Comparison of ENCODE assay signal across 8 cellular contexts in genomic region chr10:32957341-32958084, GRCh38. TPM values are rescaled to one million over a fixed set of nuclear protein-coding genes. Genes with fewer than 3 reads are reported as not detected.
DNase-seq lines count a peak whose midpoint lies in the region; ATAC-seq, FAIRE-seq and TF ChIP-seq lines count a peak whose summit lies in the region.

No MANE protein-coding gene starts in this region.

- peak overlapping the region; percentile 92 for H3K4me2 ChIP-seq in GM23338
- H3K4me2 ChIP-seq in Loucy (ENCODE audit: low read depth, low read length, poor library complexity, severe bottlenecking): peak overlapping the region; percentile 99

- no peak for FAIRE-seq in frontal cortex (lab: Jason Lieb, UNC)

- DNase-seq in GM23338 (ENCODE audit: low spot score): peak; percentile 57
- peak; percentile 40 for DNase-seq in activated T-helper 9 cell treated with anti-CD3 and anti-CD28 coated beads, Interleukin-2, amount 50 U/mL, for 16 hours (ENCODE audit: low read depth)
- DNase-seq in frontal cortex (ENCODE audit: low spot score in 2 of 2): peak; percentile 38 to 41
- peak; percentile 77 to 87 for DNase-seq in aorta
- DNase-seq in glomerular visceral epithelial cell (ENCODE audit: extremely low spot score): no peak

- H3F3A ChIP-seq in GM23338 (replicated peaks; ENCODE audit: low read depth) (no peaks in the 10 kb centered on the region), Loucy (ENCODE audit: low read depth) (0 out of 2 replicates have a peak, but pooled peaks cover 2% of the 10 kb centered on the region)

- H3K9me3 Mint-ChIP-seq in GM23338: no peaks in the 10 kb centered on the region; the same call in 2 of the 3 replicates

- no peaks in the 10 kb centered on the region for H3K36me3 Mint-ChIP-seq in GM23338 (ENCODE audit: low read depth)

- H3K4me1 ChIP-seq in ES-I3 (ENCODE audit: insufficient read depth, low read length) (peaks cover 31% of the 10 kb centered on the region), GM23338 (ENCODE audit: insufficient read depth) (peaks cover 59% of the 10 kb centered on the region), Loucy (ENCODE audit: insufficient read depth, low read length, poor library complexity, severe bottlenecking) (peaks cover 63% of the 10 kb centered on the region), neuron (ENCODE audit: insufficient read depth, low read length) (peaks cover 36% of the 10 kb centered on the region), aorta (ENCODE audit: control insufficient read depth in 1 of 2, insufficient read depth in 2 of 2, low read length in 2 of 2) (peaks cover 0 to 13% of the 10 kb centered on the region in 2 donors)

- H3K4me3 ChIP-seq in GM23338: peak overlapping the region; percentile 76
- peak overlapping the region; percentile 85 for H3K4me3 ChIP-seq in Loucy (ENCODE audit: low read length, poor library complexity, severe bottlenecking)
- peak overlapping the region; percentile 75 for H3K4me3 ChIP-seq in neuron (ENCODE audit: low read length)
- H3K4me3 ChIP-seq in aorta (ENCODE audit: low read length in 2 of 2): peak overlapping the region; percentile 90 to 97

- peaks cover 72% of the 10 kb centered on the region for H3K4me1 Mint-ChIP-seq in GM23338

- H2AFZ ChIP-seq in GM23338 (no peak overlapping the region), Loucy (ENCODE audit: low read length) (0 out of 2 replicates have a peak overlapping the region, but pooled peaks have one; percentile 20), neuron (ENCODE audit: low read depth, low read length) (peak overlapping the region; percentile 4)

- peak overlapping the region; percentile 81 for H3K4me3 Mint-ChIP-seq in GM23338

- H3K9ac ChIP-seq in ES-I3 (ENCODE audit: low read depth, low read length) (peak overlapping the region; percentile 79), Loucy (ENCODE audit: low read depth, low read length, poor library complexity, severe bottlenecking) (peak overlapping the region; percentile 83)

- H3K36me3 ChIP-seq in ES-I3 (ENCODE audit: insufficient read depth, low read length) (no peaks in the 10 kb centered on the region), GM23338 (ENCODE audit: insufficient read depth) (no peaks in the 10 kb centered on the region), Loucy (ENCODE audit: insufficient read depth, low read length) (no peaks in the 10 kb centered on the region), neuron (ENCODE audit: insufficient read depth, low read length) (no peaks in the 10 kb centered on the region), aorta (ENCODE audit: control insufficient read depth in 1 of 2, insufficient read depth in 2 of 2, low read length in 1 of 2) (no peaks in the 10 kb centered on the region)

- H3K27me3 ChIP-seq in GM23338 (ENCODE audit: insufficient read depth) (no peaks in the 10 kb centered on the region), Loucy (ENCODE audit: insufficient read depth, low read length, poor library complexity, severe bottlenecking) (no peaks in the 10 kb centered on the region), neuron (ENCODE audit: insufficient read depth, low read length) (no peaks in the 10 kb centered on the region), aorta (ENCODE audit: control insufficient read depth in 1 of 2, insufficient read depth in 2 of 2, low read length in 1 of 2) (no peaks in the 10 kb centered on the region)

- H3K27ac Mint-ChIP-seq in GM23338: no peak overlapping the region

- H3K27me3 Mint-ChIP-seq in GM23338 (ENCODE audit: insufficient read depth, low read depth, poor library complexity): peaks cover 9% of the 10 kb centered on the region

- 0 to 1% methylated on average over 59 to 87 of the region's 87 CpGs for WGBS in aorta, 2 donors

- H3K9me2 ChIP-seq in GM23338 (ENCODE audit: insufficient read depth): no peaks in the 10 kb centered on the region
- H3K9me2 ChIP-seq in Loucy (replicated peaks; ENCODE audit: low read depth, low read length): no peaks in the 10 kb centered on the region

- H3K9me3 ChIP-seq in ES-I3 (ENCODE audit: control insufficient read depth, insufficient read depth, low read length) (no peaks in the 10 kb centered on the region), Loucy (ENCODE audit: insufficient read depth, low read depth, low read length) (no peaks in the 10 kb centered on the region), neuron (ENCODE audit: low read length) (no peaks in the 10 kb centered on the region), aorta (ENCODE audit: control insufficient read depth, low read length) (no peaks in the 10 kb centered on the region)

- no peak for TF ChIP-seq CTCF in GM23338 (conservative IDR thresholded peaks at IDR 0.05; ENCODE audit: low read depth in 2 of 2)
- no peak for TF ChIP-seq CTCF in Loucy (conservative IDR thresholded peaks at IDR 0.05; ENCODE audit: low read length)

- H3K27ac ChIP-seq in GM23338 (ENCODE audit: low read depth) (no peak overlapping the region; the same call in 1 of the 2 replicates), aorta (ENCODE audit: low read depth in 1 of 2, low read length in 2 of 2) (peak overlapping the region; percentile 80 to 96)

- peak; percentile 18 for ATAC-seq in GM23338
- peak; percentile 34 for ATAC-seq in aorta (ENCODE audit: low FRiP score)

- H4K20me1 ChIP-seq in GM23338 (replicated peaks; ENCODE audit: insufficient read depth) (peaks cover 27% of the 10 kb centered on the region), Loucy (ENCODE audit: insufficient read depth, low read length, poor library complexity, severe bottlenecking) (peaks cover 50% of the 10 kb centered on the region)

- intact Hi-C loops in aorta (cut with DNase I): loop anchor here in 1 of 2 donors (1.0 to 2.0 kb wide), 2 partner anchors 23 to 49 kb away; no protein-coding TSS in a partner anchor

- peaks cover 69% of the 10 kb centered on the region for H3K79me2 ChIP-seq in GM23338 (replicated peaks; ENCODE audit: insufficient read depth)
- peaks cover 69% of the 10 kb centered on the region for H3K79me2 ChIP-seq in Loucy (ENCODE audit: insufficient read depth, low read length)

TF ChIP-seq in GM23338, 12 proteins besides CTCF, POLR2A, EP300 and RAD21:
- TF ChIP-seq POLR2AphosphoS5 (IDR thresholded peaks at IDR 0.05; ENCODE audit: low read depth) (0 out of 2 replicates have a peak, but pooled peaks have one; percentile 5), STAT1 (IDR thresholded peaks at IDR 0.05; ENCODE audit: unreplicated experiment) (no peak)

RNA-seq across cellular contexts. Expression of gene ITGB1, which starts 0.5 kb away (rescaled TPM):
- total RNA-seq in GM23338 (2014; rRNA removed; shearing (Covaris generic)): 439 and 441 TPM in 2 replicates
- polyA plus RNA-seq in GM23338 (2016; fragmentation: Nextera tagmentation; extraction: Ambion mirVana) (309 and 317 TPM in 2 replicates), aorta (100 to 1,000 TPM; 678 to 697 TPM)
- total RNA-seq in frontal cortex (110 TPM), aorta (1,000 to 10,000 TPM in 1 of 2 donors, 100 to 1,000 TPM in 1; 870 to 1,426 TPM)
